ENCODE assay signal across 11 cellular contexts in the genomic region with DNA sequence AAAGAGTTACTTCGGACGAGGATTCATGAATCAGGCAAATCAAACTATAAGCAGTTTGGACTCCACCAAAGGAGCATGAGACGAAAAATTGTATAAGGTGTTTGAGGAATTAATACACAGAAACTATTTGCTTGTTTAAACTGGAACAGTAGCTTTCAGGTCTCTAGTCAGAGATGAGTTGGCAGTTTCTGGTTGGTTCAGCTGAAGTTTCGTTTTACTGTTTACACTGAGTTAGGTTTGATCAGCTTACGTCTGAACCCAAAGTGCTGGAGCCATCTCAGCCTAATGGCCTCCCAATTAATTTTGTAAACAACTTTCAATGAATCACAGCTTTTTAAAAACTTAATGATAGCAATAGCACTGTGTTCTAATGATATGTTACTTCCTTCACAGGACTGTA.
DNase-seq lines count a peak whose midpoint lies in the region; ATAC-seq lines count a peak whose summit lies in the region.
"Had no signal": no experiment of that assay in that cellular context is flagged by ENCODE, and none has a peak within 500 bp of the region (broad histone marks: within the 10 kb centered on the region; RNA-seq: fewer than 3 reads in every experiment).

No MANE protein-coding gene starts in this region.

- no peaks in the 10 kb centered on the region for H3K9me3 ChIP-seq in SJSA1 (replicated peaks)

- ATAC-seq in GM21526 (IDR thresholded peaks at IDR 0.05; ENCODE audit: low FRiP score, unreplicated experiment) (peak; percentile 74), HG03442 (IDR thresholded peaks at IDR 0.05; ENCODE audit: unreplicated experiment) (peak; percentile 88), HG02759 (IDR thresholded peaks at IDR 0.05; ENCODE audit: unreplicated experiment) (no peak), GM21825 (IDR thresholded peaks at IDR 0.05; ENCODE audit: unreplicated experiment) (no peak)

- no peaks in the 10 kb centered on the region for H3K27me3 ChIP-seq in SJSA1 (replicated peaks)

- H3K27ac ChIP-seq in SJSA1 = peak overlapping the region; percentile 28; the same call in 1 of the 2 replicates

- H3K4me3 ChIP-seq in SJSA1 = no peak overlapping the region

- peak; percentile 17 for DNase-seq in DMS53 treated with DMSO at 0.1 percent for 48 hours (lab: John Stamatoyannopoulos, UW; ENCODE audit: unreplicated experiment)
- DNase-seq in SJSA1 (ENCODE audit: low read depth in 1 of 2, low spot score in 2 of 2) = no peak
- DNase-seq in hypothalamus (lab: John Stamatoyannopoulos, UW) = no peak
- no peak for DNase-seq in DMS 273 treated with DMSO at 0.1 percent for 48 hours (lab: John Stamatoyannopoulos, UW)
- DNase-seq: activated CD4-positive, alpha-beta T cell treated with anti-CD3 and anti-CD28 coated beads for 4 hours; activated naive CD4-positive, alpha-beta T cell treated with anti-CD3 and anti-CD28 coated beads, Interleukin-2, amount 10 ng/mL, durations not matched to agents 7 days and 5 days; cortex of kidney had no signal

- no peaks in the 10 kb centered on the region for H3K36me3 ChIP-seq in SJSA1

- no peaks in the 10 kb centered on the region for H3K4me1 ChIP-seq in SJSA1 (replicated peaks)

Comparison
In these comparisons a context has a peak if more than half of its experiments do, and no peak if none do; other contexts are left out.
1. ATAC-seq: peak in GM21526 (single experiment) and HG03442 (single experiment); none in HG02759 (single experiment) and GM21825 (single experiment).